ENCODE assay signal across 8 cellular contexts in the genomic region with DNA sequence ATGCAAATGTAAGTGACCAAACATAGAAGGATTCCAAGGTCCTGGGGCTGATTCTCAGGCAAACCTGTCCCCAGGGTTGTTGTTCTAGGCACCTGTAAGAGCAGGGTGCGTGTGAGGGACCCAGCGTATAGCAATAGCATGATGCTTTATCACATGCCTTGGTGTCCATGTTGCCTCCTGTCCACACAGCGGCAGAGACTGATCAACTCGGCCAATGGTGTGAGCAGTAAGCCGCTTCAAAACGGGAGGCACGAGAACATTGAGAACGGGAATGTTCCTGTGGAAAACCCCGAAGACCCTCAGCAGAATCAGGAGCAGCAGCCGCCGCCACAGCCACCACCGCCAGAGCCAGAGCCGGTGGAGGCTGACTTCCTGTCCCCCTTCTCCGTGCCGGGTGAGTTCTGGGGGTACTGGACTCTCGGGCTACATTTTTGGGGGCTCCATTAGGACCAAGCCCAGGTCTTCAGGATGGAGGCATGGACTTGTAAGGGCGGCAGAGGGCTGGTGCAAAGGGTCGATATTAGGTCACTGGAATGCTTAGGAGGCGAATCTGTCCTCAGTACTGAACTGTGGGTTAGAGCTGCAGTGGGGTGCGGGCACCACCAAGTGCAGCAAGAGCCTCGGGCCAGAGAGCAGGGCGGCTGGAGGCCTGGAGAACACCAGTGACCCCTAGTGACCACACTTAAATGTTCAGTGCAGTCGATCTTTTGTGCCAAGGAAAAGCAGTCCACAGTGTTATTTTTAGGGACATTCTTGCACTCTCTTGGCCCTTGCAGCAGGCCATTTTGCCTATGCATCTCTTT. TPM values are rescaled to one million over a fixed set of nuclear protein-coding genes. Genes with fewer than 3 reads are reported as not detected.
DNase-seq lines count a peak whose midpoint lies in the region; ATAC-seq and TF ChIP-seq lines count a peak whose summit lies in the region.

No MANE protein-coding gene starts in this region.

- H3K9me3 ChIP-seq in SU-DHL-6 (ENCODE audit: insufficient read depth, low read length) (no peaks in the 10 kb centered on the region), neural progenitor cell (ENCODE audit: low read depth) (no peaks in the 10 kb centered on the region)

- H3K4me2 ChIP-seq in SU-DHL-6 (ENCODE audit: low read depth, low read length, poor library complexity, severe bottlenecking) (no peak overlapping the region), neural progenitor cell (no peak overlapping the region)

- H2AFZ ChIP-seq in SU-DHL-6 (ENCODE audit: low read depth, low read length, severe bottlenecking) (no peak overlapping the region), neural progenitor cell (replicated peaks) (peak overlapping the region; percentile 27)

- H4K20me1 ChIP-seq in SU-DHL-6 (ENCODE audit: low read depth, low read length) = no peaks in the 10 kb centered on the region
- H4K20me1 ChIP-seq in neural progenitor cell (ENCODE audit: low read depth) = no peaks in the 10 kb centered on the region

- peak overlapping the region; percentile 66 for H3K27ac Mint-ChIP-seq in neural progenitor cell

- H3K4me3 Mint-ChIP-seq in neural progenitor cell = no peak overlapping the region

- DNase-seq in NK-92 treated with Interleukin-12 subunit alpha and Interleukin-12 subunit beta, amount 100 ng/mL, for 24 hours (lab: John Stamatoyannopoulos, UW) = peak; percentile 42
- DNase-seq in NK-92 (lab: John Stamatoyannopoulos, UW; ENCODE audit: unreplicated experiment) (no peak), HuH-7.5 (ENCODE audit: low spot score) (peak; percentile 51), fibroblast of peridontal ligament (ENCODE audit: extremely low read depth) (peak; percentile 79), neural progenitor cell (ENCODE audit: low spot score) (peak; percentile 83)

- no peaks in the 10 kb centered on the region for H3K9me2 ChIP-seq in SU-DHL-6 (replicated peaks; ENCODE audit: insufficient read depth, low read length)

- ATAC-seq in HG03565 (IDR thresholded peaks at IDR 0.05; ENCODE audit: unreplicated experiment) (no peak), GM18519 (IDR thresholded peaks at IDR 0.05; ENCODE audit: low FRiP score, unreplicated experiment) (no peak)

- no peaks in the 10 kb centered on the region for H3K36me3 Mint-ChIP-seq in neural progenitor cell

- H3K36me3 ChIP-seq in SU-DHL-6 (ENCODE audit: low read length) (no peaks in the 10 kb centered on the region), neural progenitor cell (no peaks in the 10 kb centered on the region)

- H3K79me2 ChIP-seq in SU-DHL-6 (ENCODE audit: insufficient read depth, low read length) (no peaks in the 10 kb centered on the region), neural progenitor cell (ENCODE audit: low read depth) (no peaks in the 10 kb centered on the region)

- H3F3A ChIP-seq in SU-DHL-6 (ENCODE audit: insufficient read depth) (no peaks in the 10 kb centered on the region), neural progenitor cell (ENCODE audit: low read depth) (no peaks in the 10 kb centered on the region)

- no peaks in the 10 kb centered on the region for H3K9me3 Mint-ChIP-seq in neural progenitor cell

- H3K4me3 ChIP-seq in SU-DHL-6 (ENCODE audit: insufficient read depth, low read length, poor library complexity, severe bottlenecking) (no peak overlapping the region), neural progenitor cell (no peak overlapping the region)

- peaks cover 12% of the 10 kb centered on the region for H3K27me3 Mint-ChIP-seq in neural progenitor cell (ENCODE audit: insufficient read depth, low read depth)

- no peaks in the 10 kb centered on the region for H3K4me1 ChIP-seq in neural progenitor cell

- TF ChIP-seq CTCF in SU-DHL-6 (IDR thresholded peaks at IDR 0.05; ENCODE audit: insufficient read depth, low read length, poor library complexity, severe bottlenecking) (peak; percentile 28), neural progenitor cell (IDR thresholded peaks at IDR 0.05) (peak; percentile 75)

- no peaks in the 10 kb centered on the region for H3K27me3 ChIP-seq in SU-DHL-6 (ENCODE audit: low read length)
- H3K27me3 ChIP-seq in neural progenitor cell = no peaks in the 10 kb centered on the region

- H3K27ac ChIP-seq in SU-DHL-6 (ENCODE audit: low read depth, low read length) (no peak overlapping the region), neural progenitor cell (no peak overlapping the region)

- peaks cover 21% of the 10 kb centered on the region for H3K4me1 Mint-ChIP-seq in neural progenitor cell

- H3K9ac ChIP-seq in SU-DHL-6 (ENCODE audit: low read length) (no peak overlapping the region), neural progenitor cell (no peak overlapping the region)

RNA-seq across cellular contexts. Expression of gene RIN3, which starts 57.2 kb away (rescaled TPM):
- 0.09 and 0.22 TPM in 2 replicates for total RNA-seq in neural progenitor cell (ENCODE audit: low replicate concordance)
